In genomic region chr11:133692371-133692770, GRCh38 we compare ENCODE assay signal across 17 cellular contexts.
"Had no signal": no experiment of that assay in that cellular context is flagged by ENCODE, and none has a peak within 500 bp of the region (broad histone marks: within the 10 kb centered on the region; RNA-seq: fewer than 3 reads in every experiment).

No MANE protein-coding gene starts in this region.

- H3K4me1 ChIP-seq: left lung, lower lobe of right lung, parathyroid adenoma, sigmoid colon, tibial nerve, upper lobe of left lung had no signal

- H3K27me3 ChIP-seq: left lung, neutrophil, sigmoid colon, tibial nerve, upper lobe of left lung had no signal

- H3K36me3 ChIP-seq: left lung, lower lobe of right lung, neutrophil, sigmoid colon, thoracic aorta, tibial nerve, upper lobe of left lung had no signal

- ATAC-seq: effector memory CD8-positive, alpha-beta T cell; left lung; lower lobe of right lung; natural killer cell; stimulated activated naive B cell treated with anti-CD40 and anti-IgM and Interleukin-4, amounts not matched to agents 10 μg/mL and 1 μg/mL and 100 μg/mL, for 72 hours had no signal

- H3K79me2 ChIP-seq: parathyroid adenoma had no signal

- H3K9ac ChIP-seq: parathyroid adenoma had no signal

- H3K27ac ChIP-seq: left lung, lower lobe of right lung, neutrophil, parathyroid adenoma, sigmoid colon, thoracic aorta, tibial nerve, upper lobe of left lung had no signal

- H2AFZ ChIP-seq: parathyroid adenoma had no signal

- DNase-seq: cerebellar nuclear complex; cortex of kidney; effector memory CD8-positive, alpha-beta T cell; erythroblast; hypothalamus; kidney; left lung; lower lobe of right lung; natural killer cell; sigmoid colon; stimulated activated CD4-positive, alpha-beta T cell treated with anti-CD3 and anti-CD28 coated beads, Interleukin-2, amount 100 ng/mL, for 48 hours; stimulated activated naive B cell treated with anti-CD40 and anti-IgM and Interleukin-4, amounts not matched to agents 10 μg/mL and 1 μg/mL and 100 μg/mL, for 72 hours had no signal

- H3K4me3 ChIP-seq: left lung, lower lobe of right lung, sigmoid colon, thoracic aorta, tibial nerve, upper lobe of left lung had no signal

- H3K9me3 ChIP-seq: left lung, lower lobe of right lung, neutrophil, sigmoid colon, thoracic aorta, tibial nerve, upper lobe of left lung had no signal
